1 cellular context compared by ENCODE assay signal in genomic region chr16:995087-995486, GRCh38.
TF ChIP-seq lines count a peak whose summit lies in the region.

No MANE protein-coding gene starts in this region.

TF ChIP-seq in HepG2, 621 proteins besides CTCF, POLR2A, EP300 and RAD21:
- TF ChIP-seq KLF6 (CRISPR knock-in tag; IDR thresholded peaks at IDR 0.05): no peak
- TF ChIP-seq ARID3A (IDR thresholded peaks at IDR 0.05; ENCODE audit: low read depth, low read length): no peak
- no peak for TF ChIP-seq PPARG (CRISPR knock-in tag; conservative IDR thresholded peaks at IDR 0.05)
- TF ChIP-seq REPIN1 (CRISPR knock-in tag; IDR thresholded peaks at IDR 0.05; ENCODE audit: borderline replicate concordance, low read depth): no peak
- TF ChIP-seq SETDB1 (CRISPR knock-in tag; IDR thresholded peaks at IDR 0.05; ENCODE audit: borderline replicate concordance): no peak
- no peak for TF ChIP-seq SRSF1 (optimal IDR thresholded peaks at IDR 0.05; ENCODE audit: low read depth, low read length)
- TF ChIP-seq PAXIP1 (CRISPR knock-in tag; conservative IDR thresholded peaks at IDR 0.05): no peak
- no peak for TF ChIP-seq ADNP (CRISPR knock-in tag; IDR thresholded peaks at IDR 0.05)
- TF ChIP-seq ZBTB4 (CRISPR knock-in tag; IDR thresholded peaks at IDR 0.05; ENCODE audit: borderline replicate concordance): no peak
- TF ChIP-seq TCF7L2 (IDR thresholded peaks at IDR 0.05; ENCODE audit: low read depth, low read length): no peak
- no peak for TF ChIP-seq ZNF260 (CRISPR knock-in tag; IDR thresholded peaks at IDR 0.05; ENCODE audit: borderline replicate concordance, low read depth)
- TF ChIP-seq ZSCAN29 (CRISPR knock-in tag; conservative IDR thresholded peaks at IDR 0.05): no peak
- TF ChIP-seq ZNF737 (CRISPR knock-in tag; IDR thresholded peaks at IDR 0.05; ENCODE audit: borderline replicate concordance): no peak
- TF ChIP-seq ONECUT2 (CRISPR knock-in tag; IDR thresholded peaks at IDR 0.05): no peak
- TF ChIP-seq E2F1 (CRISPR knock-in tag; IDR thresholded peaks at IDR 0.05): no peak
